8 cellular contexts compared by ENCODE assay signal in genomic region chr6:151494235-151494950, GRCh38. TPM values are rescaled to one million over a fixed set of nuclear protein-coding genes. Genes with fewer than 3 reads are reported as not detected.
A peak's percentile ranks its signal among the peaks of the same experiment; 100 is the strongest.
DNase-seq lines count a peak whose midpoint lies in the region; ATAC-seq and TF ChIP-seq lines count a peak whose summit lies in the region.

No MANE protein-coding gene starts in this region.

- TF ChIP-seq CTCF in Peyer's patch (IDR thresholded peaks at IDR 0.05) = no peak
- TF ChIP-seq CTCF in colonic mucosa (IDR thresholded peaks at IDR 0.05) = no peak

- no peak for TF ChIP-seq POLR2A in Peyer's patch (IDR thresholded peaks at IDR 0.05)

- no peaks in the 10 kb centered on the region for H3K36me3 Mint-ChIP-seq in activated CD4-positive, alpha-beta T cell treated with anti-CD3 and anti-CD28 coated beads, Interleukin-2, amount 10 ng/mL, durations not matched to agents 24 days and 14 days (ENCODE audit: low read depth)

- H3K27me3 Mint-ChIP-seq in activated CD4-positive, alpha-beta T cell treated with anti-CD3 and anti-CD28 coated beads, Interleukin-2, amount 10 ng/mL, durations not matched to agents 24 days and 14 days = peaks cover 49% of the 10 kb centered on the region

- H3K27ac Mint-ChIP-seq in activated CD4-positive, alpha-beta T cell treated with anti-CD3 and anti-CD28 coated beads, Interleukin-2, amount 10 ng/mL, durations not matched to agents 24 days and 14 days = no peak overlapping the region

- H3K4me3 ChIP-seq in Peyer's patch = peak overlapping the region; percentile 25 to 63 (median 48)
- H3K4me3 ChIP-seq in colonic mucosa = peak overlapping the region; percentile 43

- no peaks in the 10 kb centered on the region for H3K9me3 Mint-ChIP-seq in activated CD4-positive, alpha-beta T cell treated with anti-CD3 and anti-CD28 coated beads, Interleukin-2, amount 10 ng/mL, durations not matched to agents 24 days and 14 days

- H3K27ac ChIP-seq in Peyer's patch (peak overlapping the region in 3 of 4 donors; percentile 36 to 57 (median 48)), colonic mucosa (peak overlapping the region; percentile 36)

- H3K4me1 ChIP-seq in Peyer's patch (peaks cover 0 to 10% (median 3%) of the 10 kb centered on the region in 4 donors), colonic mucosa (no peaks in the 10 kb centered on the region)

- H3K36me3 ChIP-seq in Peyer's patch (no peaks in the 10 kb centered on the region), colonic mucosa (no peaks in the 10 kb centered on the region)

- intact Hi-C loops in activated CD4-positive, alpha-beta T cell treated with anti-CD3 and anti-CD28 coated beads, Interleukin-2, amount 10 ng/mL, durations not matched to agents 24 days and 14 days (cut with micrococcal nuclease) = loop anchor here (10.0 kb wide), 1 partner anchor 210 kb away; no protein-coding TSS in a partner anchor
- intact Hi-C loops in colonic mucosa (cut with DNase I) = no loop called here

- peaks cover 0 to 5% of the 10 kb centered on the region in 2 donors for H3K27me3 ChIP-seq in Peyer's patch
- peaks cover 15% of the 10 kb centered on the region for H3K27me3 ChIP-seq in colonic mucosa

- ATAC-seq in left lobe of liver (peak; percentile 68), GM18502 (IDR thresholded peaks at IDR 0.05; ENCODE audit: poor library complexity, unreplicated experiment) (no peak)

- DNase-seq in activated CD4-positive, alpha-beta T cell treated with anti-CD3 and anti-CD28 coated beads, Interleukin-2, amount 10 ng/mL, durations not matched to agents 24 days and 14 days = peak; percentile 76
- no peak for DNase-seq in activated CD4-positive, alpha-beta T cell treated with anti-CD3 and anti-CD28 coated beads for 1 hour
- DNase-seq in Peyer's patch (no peak), colonic mucosa (peak; percentile 23), left lobe of liver (ENCODE audit: low spot score) (peak; percentile 53), NOMO-1 (lab: John Stamatoyannopoulos, UW; ENCODE audit: unreplicated experiment in 2 of 2) (no peak)
- peak in 2 of 3 experiments; percentile 8 to 33 for DNase-seq in stimulated activated CD4-positive, alpha-beta T cell treated with anti-CD3 and anti-CD28 coated beads, TNF-alpha, amount 100 ng/mL, for 24 hours (ENCODE audit: low read depth in 3 of 3)

- H3K9ac ChIP-seq in colonic mucosa (ENCODE audit: low read depth in 2 of 2, low read length in 2 of 2) = peak overlapping the region; percentile 34 to 64

- H3K9me3 ChIP-seq in Peyer's patch (no peaks in the 10 kb centered on the region), colonic mucosa (no peaks in the 10 kb centered on the region)

- peaks cover 15% of the 10 kb centered on the region for H3K4me1 Mint-ChIP-seq in activated CD4-positive, alpha-beta T cell treated with anti-CD3 and anti-CD28 coated beads, Interleukin-2, amount 10 ng/mL, durations not matched to agents 24 days and 14 days

- H3K4me3 Mint-ChIP-seq in activated CD4-positive, alpha-beta T cell treated with anti-CD3 and anti-CD28 coated beads, Interleukin-2, amount 10 ng/mL, durations not matched to agents 24 days and 14 days = peak overlapping the region; percentile 82

RNA-seq across cellular contexts. Expression of gene CCDC170, which starts 0.6 kb away (rescaled TPM):
- not detected in 2 replicates for total RNA-seq in activated CD4-positive, alpha-beta T cell treated with anti-CD3 and anti-CD28 coated beads, Interleukin-2, amount 10 ng/mL, durations not matched to agents 24 days and 14 days
- total RNA-seq in Peyer's patch (1 to 10 TPM in 2 of 4 donors, under 1 TPM in 1, not detected in 1; 0.35 to 1.7 (median 1.5) TPM), colonic mucosa (under 1 TPM; 0.77 to 0.86 TPM), left lobe of liver (0.45 TPM)

RNA-seq across cellular contexts. Expression of gene RMND1, which starts 42.5 kb away (rescaled TPM):
- 22.2 and 22.9 TPM in 2 replicates for total RNA-seq in activated CD4-positive, alpha-beta T cell treated with anti-CD3 and anti-CD28 coated beads, Interleukin-2, amount 10 ng/mL, durations not matched to agents 24 days and 14 days
- total RNA-seq in Peyer's patch = 10 to 100 TPM; 18.2 to 50.3 (median 35.6) TPM
- 10 to 100 TPM; 20.3 to 20.4 TPM for total RNA-seq in colonic mucosa
- total RNA-seq in left lobe of liver = 18.6 TPM

Comparison
In these comparisons a context has a peak if more than half of its experiments do, and no peak if none do; other contexts are left out.
1. DNase-seq: peak in activated CD4-positive, alpha-beta T cell treated with anti-CD3 and anti-CD28 coated beads, Interleukin-2, amount 10 ng/mL, durations not matched to agents 24 days and 14 days (single experiment), colonic mucosa (single experiment), left lobe of liver (single experiment) and stimulated activated CD4-positive, alpha-beta T cell treated with anti-CD3 and anti-CD28 coated beads, TNF-alpha, amount 100 ng/mL, for 24 hours (2 of 3); none in activated CD4-positive, alpha-beta T cell treated with anti-CD3 and anti-CD28 coated beads for 1 hour (single experiment), Peyer's patch (0 of 3) and NOMO-1 (0 of 2).